In the genomic region with DNA sequence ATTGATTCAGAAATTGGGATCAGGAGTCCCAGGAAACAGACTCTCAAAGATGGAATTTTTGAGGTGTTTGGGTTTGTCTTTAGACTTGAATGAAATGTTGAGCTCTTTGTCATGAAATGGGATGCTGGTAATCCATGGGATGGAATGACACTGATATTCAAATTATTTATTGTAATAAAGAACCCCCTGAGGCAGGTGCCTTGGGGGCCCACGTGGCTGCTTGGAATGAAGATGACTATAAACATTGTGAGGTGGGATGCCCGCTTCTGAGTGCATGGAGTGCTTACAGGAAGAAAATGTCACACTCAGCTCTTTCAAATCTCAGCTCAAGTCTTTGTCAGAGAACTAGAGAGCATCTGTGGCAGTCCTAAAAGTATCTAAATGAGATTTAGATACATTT, we compare ENCODE assay signal across 28 cellular contexts. TPM values are rescaled to one million over a fixed set of nuclear protein-coding genes. Genes with fewer than 3 reads are reported as not detected.
"Had no signal": no experiment of that assay in that cellular context is flagged by ENCODE, and none has a peak within 500 bp of the region (broad histone marks: within the 10 kb centered on the region; RNA-seq: fewer than 3 reads in every experiment).

No MANE protein-coding gene starts in this region.

- H3K9me3 ChIP-seq: colonic mucosa, esophagus muscularis mucosa, esophagus squamous epithelium, gastrocnemius medialis, gastroesophageal sphincter, heart left ventricle, heart right ventricle had no signal

- ATAC-seq: effector memory CD8-positive, alpha-beta T cell; esophagus mucosa; foreskin keratinocyte; gastrocnemius medialis; gastroesophageal sphincter had no signal

- H3K27me3 ChIP-seq: colonic mucosa, dorsolateral prefrontal cortex, esophagus muscularis mucosa, esophagus squamous epithelium, gastrocnemius medialis, gastroesophageal sphincter, heart left ventricle had no signal

- DNase-seq: colonic mucosa; cortex of kidney; dorsolateral prefrontal cortex; effector CD4-positive, alpha-beta T cell; effector CD8-positive, alpha-beta T cell; effector memory CD4-positive, alpha-beta T cell; effector memory CD8-positive, alpha-beta T cell; endodermal cell; erythroblast; esophagus squamous epithelium; foreskin fibroblast; foreskin keratinocyte; foreskin melanocyte; gastrocnemius medialis; glutamatergic neuron; head of caudate nucleus; heart left ventricle; heart right ventricle had no signal

- H3K27ac ChIP-seq: colonic mucosa, dorsolateral prefrontal cortex, epithelial cell of prostate, esophagus muscularis mucosa, esophagus squamous epithelium, foreskin keratinocyte, gastrocnemius medialis, gastroesophageal sphincter, heart left ventricle, heart right ventricle had no signal

- FAIRE-seq: colon, endometrium, endothelial cell of umbilical vein, frontal cortex had no signal

- H3K9me3 Mint-ChIP-seq: dendritic cell treated with granulocyte-macrophage colony-stimulating factor and Interleukin-4, amounts not matched to agents 40 ng/mL and 50 ng/mL, for 4 days; effector memory CD8-positive, alpha-beta T cell; endodermal cell had no signal

- H3K27ac Mint-ChIP-seq: effector memory CD8-positive, alpha-beta T cell; endodermal cell had no signal

- H3K4me1 ChIP-seq: colonic mucosa, esophagus squamous epithelium, foreskin keratinocyte had no signal

- H3K36me3 ChIP-seq: colonic mucosa, esophagus muscularis mucosa, esophagus squamous epithelium, gastrocnemius medialis, gastroesophageal sphincter, heart left ventricle, heart right ventricle had no signal

- H3K4me3 ChIP-seq: colonic mucosa, coronary artery, dorsolateral prefrontal cortex, esophagus muscularis mucosa, esophagus squamous epithelium, gastrocnemius medialis, gastroesophageal sphincter, heart left ventricle, heart right ventricle had no signal

- H3K4me3 Mint-ChIP-seq: dendritic cell treated with granulocyte-macrophage colony-stimulating factor and Interleukin-4, amounts not matched to agents 40 ng/mL and 50 ng/mL, for 4 days; effector memory CD8-positive, alpha-beta T cell; endodermal cell had no signal

RNA-seq across cellular contexts. Expression of gene C1QTNF2, which starts 9.6 kb away (rescaled TPM):
- total RNA-seq: endodermal cell had no signal
